Comparison of ENCODE assay signal across 18 cellular contexts in genomic region chr2:67054725-67055124, GRCh38.
"Had no signal": no experiment of that assay in that cellular context is flagged by ENCODE, and none has a peak within 500 bp of the region (broad histone marks: within the 10 kb centered on the region; RNA-seq: fewer than 3 reads in every experiment).

No MANE protein-coding gene starts in this region.

- ATAC-seq: activated T-cell treated with anti-CD3 and anti-CD28 coated beads, Interleukin-2, amount 50 U/mL, for 72 hours; esophagus mucosa; natural killer cell treated with Interleukin-12 subunit alpha and Interleukin-12 subunit beta and Interleukin-15 and Interleukin-18, amount 100 ng/mL, for 72 hours; right cardiac atrium had no signal

- DNase-seq: activated CD4-positive, alpha-beta T cell treated with anti-CD3 and anti-CD28 coated beads, Interleukin-2, amount 10 ng/mL, durations not matched to agents 7 days and 5 days; activated CD8-positive, alpha-beta memory T cell treated with anti-CD3 and anti-CD28 coated beads, Interleukin-2, amount 50 U/mL, for 48 hours; activated gamma-delta T cell treated with Interleukin-2 at 50 U/mL for 16 hours; activated T-cell treated with anti-CD3 and anti-CD28 coated beads, Interleukin-2, amount 50 U/mL, for 72 hours; amygdala; mesendoderm; nucleus accumbens; right cardiac atrium; small intestine; stimulated activated CD4-positive, alpha-beta T cell treated with anti-CD3 and anti-CD28 coated beads, Interleukin-4, amount 100 ng/mL, for 4 hours; stimulated activated CD8-positive, alpha-beta memory T cell treated with anti-CD3 and anti-CD28 coated beads, Interleukin-4, amount 100 ng/mL, for 48 hours; stimulated activated naive CD4-positive, alpha-beta T cell treated with Interleukin-2 at 50 U/mL for 16 hours; substantia nigra; transverse colon had no signal

- H3K4me3 ChIP-seq: coronary artery, prostate gland, transverse colon had no signal

- H3K27me3 ChIP-seq: transverse colon had no signal

- FAIRE-seq: small intestine had no signal

- H3K4me1 ChIP-seq: prostate gland had no signal

- H3K9me3 ChIP-seq: prostate gland, transverse colon had no signal

- H3K36me3 ChIP-seq: prostate gland, transverse colon had no signal

- H3K27ac ChIP-seq: coronary artery, prostate gland, transverse colon had no signal
